17 cellular contexts compared by ENCODE assay signal in genomic region chr4:19380600-19380999, GRCh38.
A peak's percentile ranks its signal among the peaks of the same experiment; 100 is the strongest.
DNase-seq lines count a peak whose midpoint lies in the region; ATAC-seq and TF ChIP-seq lines count a peak whose summit lies in the region.
"Had no signal": no experiment of that assay in that cellular context is flagged by ENCODE, and none has a peak within 500 bp of the region (broad histone marks: within the 10 kb centered on the region; RNA-seq: fewer than 3 reads in every experiment).

No MANE protein-coding gene starts in this region.

- no peaks in the 10 kb centered on the region for H3K9me2 ChIP-seq in GM23338 (ENCODE audit: insufficient read depth)

- no peak overlapping the region for H3K27ac Mint-ChIP-seq in GM23338

- H3K36me3 ChIP-seq in SJSA1 (no peaks in the 10 kb centered on the region), GM23338 (ENCODE audit: insufficient read depth) (no peaks in the 10 kb centered on the region)
- H3K36me3 ChIP-seq: Peyer's patch had no signal

- no peaks in the 10 kb centered on the region; the same call in 2 of the 3 replicates for H3K9me3 Mint-ChIP-seq in GM23338

- DNase-seq in ELR (ENCODE audit: low read depth) (peak; percentile 65), SJSA1 (ENCODE audit: low read depth in 1 of 2, low spot score in 2 of 2) (no peak), epithelial cell of esophagus (ENCODE audit: low read depth) (peak; percentile 54), iris pigment epithelial cell (ENCODE audit: low read depth) (peak; percentile 75), cerebellar cortex (ENCODE audit: low spot score) (no peak), GM23338 (ENCODE audit: low spot score) (no peak)
- DNase-seq: H7, MV-4-11, NCI-H1417 treated with DMSO at 0.1 percent for 48 hours, NCI-H2029 treated with DMSO at 0.1 percent for 48 hours, NCI-H510A treated with DMSO at 0.1 percent for 48 hours, Peyer's patch, SHP77 had no signal

- no peak overlapping the region for H3K4me3 Mint-ChIP-seq in GM23338

- no peaks in the 10 kb centered on the region for H3K79me2 ChIP-seq in GM23338 (replicated peaks; ENCODE audit: insufficient read depth)

- H3K36me3 Mint-ChIP-seq in GM23338 (ENCODE audit: low read depth), result no peaks in the 10 kb centered on the region

- H3K4me3 ChIP-seq in SJSA1 (no peak overlapping the region), epithelial cell of esophagus (ENCODE audit: low read length) (no peak overlapping the region), GM23338 (no peak overlapping the region)
- H3K4me3 ChIP-seq: A549, Peyer's patch had no signal

- no peaks in the 10 kb centered on the region for H3K4me1 Mint-ChIP-seq in GM23338

- ATAC-seq in GM18870 (IDR thresholded peaks at IDR 0.05; ENCODE audit: unreplicated experiment) (no peak), HG03280 (IDR thresholded peaks at IDR 0.05; ENCODE audit: unreplicated experiment) (no peak), GM23338 (no peak)
- ATAC-seq: A549 had no signal

- H3K4me2 ChIP-seq in GM23338, result no peak overlapping the region
- H3K4me2 ChIP-seq: A549 had no signal

- H4K20me1 ChIP-seq in GM23338 (replicated peaks; ENCODE audit: insufficient read depth), result no peaks in the 10 kb centered on the region

- H3K9me3 ChIP-seq in SJSA1 (replicated peaks), result no peaks in the 10 kb centered on the region
- H3K9me3 ChIP-seq: A549, Peyer's patch had no signal

- H3K27ac ChIP-seq in SJSA1 (peak overlapping the region; percentile 56), GM23338 (ENCODE audit: low read depth) (no peak overlapping the region)
- H3K27ac ChIP-seq: A549, C4-2B, Peyer's patch had no signal

- H3K4me1 ChIP-seq in SJSA1 (replicated peaks) (peaks cover 20% of the 10 kb centered on the region), GM23338 (ENCODE audit: insufficient read depth) (no peaks in the 10 kb centered on the region)
- H3K4me1 ChIP-seq: A549, Peyer's patch had no signal

- no peaks in the 10 kb centered on the region for H3K27me3 ChIP-seq in SJSA1 (replicated peaks)
- no peaks in the 10 kb centered on the region for H3K27me3 ChIP-seq in GM23338 (ENCODE audit: insufficient read depth)
- H3K27me3 ChIP-seq: Peyer's patch had no signal

- no peaks in the 10 kb centered on the region for H3K27me3 Mint-ChIP-seq in GM23338 (ENCODE audit: insufficient read depth, low read depth, poor library complexity)

- H2AFZ ChIP-seq in GM23338, result no peak overlapping the region

- TF ChIP-seq CTCF in epithelial cell of esophagus (IDR thresholded peaks at IDR 0.05; ENCODE audit: insufficient read depth, low read depth, low read length, missing control alignments) (no peak), GM23338 (conservative IDR thresholded peaks at IDR 0.05; ENCODE audit: low read depth in 2 of 2) (no peak)

- no peaks in the 10 kb centered on the region for H3F3A ChIP-seq in GM23338 (replicated peaks; ENCODE audit: low read depth)

TF ChIP-seq in GM23338, 12 proteins besides CTCF, POLR2A, EP300 and RAD21:
- TF ChIP-seq STAT1 (IDR thresholded peaks at IDR 0.05; ENCODE audit: unreplicated experiment) (no peak), NANOG (IDR thresholded peaks at IDR 0.05; ENCODE audit: borderline replicate concordance) (no peak), POLR2AphosphoS5 (IDR thresholded peaks at IDR 0.05; ENCODE audit: low read depth) (no peak), EZH2 (IDR thresholded peaks at IDR 0.05; ENCODE audit: low read depth, unreplicated experiment) (no peak), ZNF114 (CRISPR knock-in tag; IDR thresholded peaks at IDR 0.05) (no peak)
- TF ChIP-seq, protein P1, sequence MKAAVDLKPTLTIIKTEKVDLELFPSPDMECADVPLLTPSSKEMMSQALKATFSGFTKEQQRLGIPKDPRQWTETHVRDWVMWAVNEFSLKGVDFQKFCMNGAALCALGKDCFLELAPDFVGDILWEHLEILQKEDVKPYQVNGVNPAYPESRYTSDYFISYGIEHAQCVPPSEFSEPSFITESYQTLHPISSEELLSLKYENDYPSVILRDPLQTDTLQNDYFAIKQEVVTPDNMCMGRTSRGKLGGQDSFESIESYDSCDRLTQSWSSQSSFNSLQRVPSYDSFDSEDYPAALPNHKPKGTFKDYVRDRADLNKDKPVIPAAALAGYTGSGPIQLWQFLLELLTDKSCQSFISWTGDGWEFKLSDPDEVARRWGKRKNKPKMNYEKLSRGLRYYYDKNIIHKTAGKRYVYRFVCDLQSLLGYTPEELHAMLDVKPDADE (IDR thresholded peaks at IDR 0.05), result no peak

Comparison
In these comparisons a context has a peak if more than half of its experiments do, and no peak if none do; other contexts are left out.
1. DNase-seq: peak in ELR (single experiment), epithelial cell of esophagus (single experiment) and iris pigment epithelial cell (single experiment); none in SJSA1 (0 of 2), cerebellar cortex (single experiment) and GM23338 (single experiment).